ENCODE assay signal across 8 cellular contexts in the genomic region with DNA sequence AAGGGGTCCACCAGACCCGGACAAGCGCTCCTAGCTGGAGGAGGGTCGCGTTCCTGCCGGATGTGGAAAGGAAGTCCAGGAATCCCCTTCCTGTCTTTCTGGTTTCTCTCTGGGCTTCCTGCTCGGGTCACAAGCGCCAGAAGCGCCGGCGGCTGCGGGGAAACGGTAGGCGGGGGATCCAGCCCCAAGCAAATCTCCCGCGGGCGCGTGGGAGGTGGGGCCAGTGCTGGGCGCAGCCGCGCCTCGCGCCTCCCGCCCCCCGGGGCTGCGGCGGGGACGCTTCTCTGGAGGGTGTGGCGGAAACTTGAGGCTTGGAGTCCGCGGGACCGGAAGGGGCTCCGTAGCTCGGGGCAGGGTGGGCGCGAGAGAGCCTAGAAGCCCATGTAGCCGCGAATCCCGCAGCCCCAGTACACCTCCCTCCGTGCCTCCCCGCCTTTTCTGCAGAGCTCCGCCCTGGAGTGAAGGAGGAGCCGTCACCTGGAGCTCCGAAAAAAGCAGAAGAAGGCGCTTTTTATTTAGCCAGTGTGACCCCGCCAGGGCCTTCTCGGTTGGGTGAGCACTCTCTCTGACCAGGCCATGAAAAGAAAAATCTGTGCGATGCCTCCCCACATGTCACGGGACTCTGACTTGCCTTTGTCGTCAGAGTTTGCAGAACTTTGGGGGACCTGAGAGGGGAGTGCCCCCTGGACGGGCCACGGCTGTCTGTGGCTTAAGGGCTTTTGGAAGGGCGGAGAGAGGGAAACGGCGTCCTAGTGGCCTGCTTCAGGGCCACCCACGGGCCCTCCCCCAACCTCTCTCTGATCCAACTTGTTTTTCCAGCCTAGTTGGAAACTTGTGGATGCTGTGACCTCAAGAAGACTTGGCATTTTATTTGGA. TPM values are rescaled to one million over a fixed set of nuclear protein-coding genes. Genes with fewer than 3 reads are reported as not detected.
DNase-seq lines count a peak whose midpoint lies in the region; TF ChIP-seq lines count a peak whose summit lies in the region.

No MANE protein-coding gene starts in this region.

- peak overlapping the region; percentile 47 for H3K4me3 ChIP-seq in HAP-1

- peak; percentile 17 for TF ChIP-seq CTCF in type B pancreatic cell (conservative IDR thresholded peaks at IDR 0.05)

- intact Hi-C loops in cardiac septum (cut with DNase I): loop anchor here (5.0 to 10.0 kb wide), 3 partner anchors 54 to 217 kb away; partner anchors contain the start of gene CLEC2B

- no peaks in the 10 kb centered on the region for H3K27me3 ChIP-seq in HAP-1 (ENCODE audit: low read depth)

- H3K9me3 ChIP-seq in HAP-1: no peaks in the 10 kb centered on the region

- in situ Hi-C loops in HAP-1 (cut with MboI; ENCODE audit: low sequenced_read_pairs): no loop called here

- peaks cover 66% of the 10 kb centered on the region for H3K36me3 Mint-ChIP-seq in activated naive CD8-positive, alpha-beta T cell treated with anti-CD3 and anti-CD28 coated beads for 36 hours
- peaks cover 21% of the 10 kb centered on the region for H3K36me3 Mint-ChIP-seq in type B pancreatic cell

- H3K36me3 ChIP-seq in HAP-1 (replicated peaks): no peaks in the 10 kb centered on the region

- H3K4me1 ChIP-seq in HAP-1: peaks cover 22% of the 10 kb centered on the region

- peak overlapping the region; percentile 96 for H3K27ac Mint-ChIP-seq in activated naive CD8-positive, alpha-beta T cell treated with anti-CD3 and anti-CD28 coated beads for 36 hours
- peak overlapping the region; percentile 98 for H3K27ac Mint-ChIP-seq in type B pancreatic cell

- H3K27me3 Mint-ChIP-seq in activated naive CD8-positive, alpha-beta T cell treated with anti-CD3 and anti-CD28 coated beads for 36 hours: peaks cover 7% of the 10 kb centered on the region
- H3K27me3 Mint-ChIP-seq in type B pancreatic cell: no peaks in the 10 kb centered on the region

- H3K4me3 Mint-ChIP-seq in activated naive CD8-positive, alpha-beta T cell treated with anti-CD3 and anti-CD28 coated beads for 36 hours: peak overlapping the region; percentile 88
- H3K4me3 Mint-ChIP-seq in type B pancreatic cell: peak overlapping the region; percentile 86

- peaks cover 22% of the 10 kb centered on the region for H3K9me3 Mint-ChIP-seq in activated naive CD8-positive, alpha-beta T cell treated with anti-CD3 and anti-CD28 coated beads for 36 hours
- peaks cover 4% of the 10 kb centered on the region for H3K9me3 Mint-ChIP-seq in type B pancreatic cell

- peaks cover 62% of the 10 kb centered on the region for H3K4me1 Mint-ChIP-seq in activated naive CD8-positive, alpha-beta T cell treated with anti-CD3 and anti-CD28 coated beads for 36 hours
- peaks cover 12% of the 10 kb centered on the region for H3K4me1 Mint-ChIP-seq in type B pancreatic cell (ENCODE audit: unreplicated experiment)

- DNase-seq in GM04504 (ENCODE audit: low read depth) (peak; percentile 60), HAP-1 (ENCODE audit: low spot score in 2 of 2) (peak; percentile 83 to 91), M059J (ENCODE audit: low read depth) (peak; percentile 82), SKM-1 (lab: John Stamatoyannopoulos, UW; ENCODE audit: unreplicated experiment) (peak; percentile 32), cardiac septum (ENCODE audit: low spot score) (peak; percentile 93), pons (ENCODE audit: low spot score) (peak; percentile 70), type B pancreatic cell (ENCODE audit: extremely low spot score, unreplicated experiment) (peak; percentile 86)
- peak; percentile 96 for DNase-seq in activated naive CD8-positive, alpha-beta T cell treated with anti-CD3 and anti-CD28 coated beads for 36 hours

RNA-seq across cellular contexts. Expression of gene CLEC2D, which starts 21.4 kb away (rescaled TPM):
- 0.07 and 3.5 TPM in 2 replicates for total RNA-seq in M059J (2014; rRNA removed; shearing (Covaris generic))
- total RNA-seq in activated naive CD8-positive, alpha-beta T cell treated with anti-CD3 and anti-CD28 coated beads for 36 hours: 100 to 1,000 TPM; 270 to 290 TPM
- total RNA-seq in cardiac septum: 4.7 TPM
- total RNA-seq in type B pancreatic cell (ENCODE audit: low replicate concordance): 9.2 and 10.3 TPM in 2 replicates

RNA-seq across cellular contexts. Expression of gene KLRB1, which starts 40.3 kb away (rescaled TPM):
- total RNA-seq in M059J (2014; rRNA removed; shearing (Covaris generic)): not detected in 2 replicates
- total RNA-seq in activated naive CD8-positive, alpha-beta T cell treated with anti-CD3 and anti-CD28 coated beads for 36 hours: not detected
- total RNA-seq in cardiac septum: 0.38 TPM
- total RNA-seq in type B pancreatic cell (ENCODE audit: low replicate concordance): not detected in 2 replicates

Comparison
In these comparisons a context has a peak if more than half of its experiments do, and no peak if none do; other contexts are left out.
1. Peak in every context shown above with its lines: DNase-seq and H3K4me3 ChIP-seq.
2. DNase-seq: peak in every context shown above with its lines; median percentile 96 in activated naive CD8-positive, alpha-beta T cell treated with anti-CD3 and anti-CD28 coated beads for 36 hours; 93 in cardiac septum; 87 in HAP-1; 86 in type B pancreatic cell; 82 in M059J; 70 in pons; 60 in GM04504; 32 in SKM-1.
3. RNA of gene CLEC2D, which starts 21.4 kb away (total RNA-seq): 270 to 290 TPM in activated naive CD8-positive, alpha-beta T cell treated with anti-CD3 and anti-CD28 coated beads for 36 hours; 9.2 to 10.3 TPM in type B pancreatic cell, 4.7 TPM in cardiac septum (single experiment) and 0.07 to 3.5 TPM in M059J; every median in the first group is over 10 times any median in the second.